Comparison of ENCODE assay signal across 14 cellular contexts in genomic region chr12:65495233-65495632, GRCh38.
DNase-seq lines count a peak whose midpoint lies in the region; ATAC-seq and TF ChIP-seq lines count a peak whose summit lies in the region.
"Had no signal": no experiment of that assay in that cellular context is flagged by ENCODE, and none has a peak within 500 bp of the region (broad histone marks: within the 10 kb centered on the region; RNA-seq: fewer than 3 reads in every experiment).

No MANE protein-coding gene starts in this region.

- H3K4ac ChIP-seq in neuronal stem cell (ENCODE audit: low read length) = no peak overlapping the region

- H3K36me3 ChIP-seq in neuronal stem cell (replicated peaks in 1 of 2; ENCODE audit: control insufficient read depth in 2 of 2, insufficient read depth in 2 of 2, low read length in 2 of 2) = no peaks in the 10 kb centered on the region
- H3K36me3 ChIP-seq in Peyer's patch = no peaks in the 10 kb centered on the region

- H3K4me2 ChIP-seq in neuronal stem cell (ENCODE audit: insufficient read depth, low read length, poor library complexity, severe bottlenecking) = no peak overlapping the region

- no peak for TF ChIP-seq CTCF in NB4 (IDR thresholded peaks at IDR 0.05; ENCODE audit: low read depth, low read length)
- no peak for TF ChIP-seq CTCF in cardiac fibroblast (IDR thresholded peaks at IDR 0.05; ENCODE audit: low read depth, low read length)
- no peak for TF ChIP-seq CTCF in Peyer's patch (IDR thresholded peaks at IDR 0.05)

- H3K27me3 ChIP-seq in neuronal stem cell (ENCODE audit: control insufficient read depth in 3 of 3, insufficient read depth in 3 of 3, low read depth in 1 of 3, low read length in 3 of 3) (peaks cover 0 to 2% (median 0%) of the 10 kb centered on the region in 3 experiments), Peyer's patch (no peaks in the 10 kb centered on the region)

- H3K18ac ChIP-seq in neuronal stem cell (ENCODE audit: low read length) = peak overlapping the region; percentile 80

- H3K4me1 ChIP-seq in neuronal stem cell (ENCODE audit: control insufficient read depth in 2 of 2, insufficient read depth in 1 of 2, low read depth in 1 of 2, low read length in 2 of 2) (peaks cover 0 to 9% of the 10 kb centered on the region in 2 donors), Peyer's patch (no peaks in the 10 kb centered on the region)

- H3K4me3 ChIP-seq in NB4 (ENCODE audit: low read depth, low read length) (no peak overlapping the region), cardiac fibroblast (replicated peaks in 1 of 2; ENCODE audit: low read depth in 2 of 2, low read length in 2 of 2) (no peak overlapping the region), neuronal stem cell (ENCODE audit: low read length in 2 of 2) (peak overlapping the region in 1 of 2 donors; percentile 21), Peyer's patch (no peak overlapping the region)

- no peak overlapping the region for H4K91ac ChIP-seq in neuronal stem cell (ENCODE audit: low read depth, low read length, poor library complexity)

- no peak overlapping the region for H2BK15ac ChIP-seq in neuronal stem cell (ENCODE audit: low read length)

- H2AK5ac ChIP-seq in neuronal stem cell (ENCODE audit: low read depth, low read length) = no peak overlapping the region

- no peak overlapping the region for H4K8ac ChIP-seq in neuronal stem cell (ENCODE audit: low read depth, low read length)

- WGBS in neuronal stem cell (ENCODE audit: extremely low coverage in 2 of 2, insufficient read length in 2 of 2, insufficient replicate concordance in 1 of 2), 2 donors = no CpG with 5 or more reads among the region's 2 CpGs

- H2BK120ac ChIP-seq in neuronal stem cell (ENCODE audit: low read depth, low read length) = no peak overlapping the region

- H3K27ac ChIP-seq in neuronal stem cell (replicated peaks; ENCODE audit: low read length) (no peak overlapping the region), Peyer's patch (no peak overlapping the region)

- H3K14ac ChIP-seq in neuronal stem cell (ENCODE audit: low read length) = no peak overlapping the region

- H2AFZ ChIP-seq in neuronal stem cell (ENCODE audit: low read length) = no peak overlapping the region

- H3K9me3 ChIP-seq in neuronal stem cell (replicated peaks in 1 of 2; ENCODE audit: control insufficient read depth in 2 of 2, insufficient read depth in 1 of 2, low read depth in 1 of 2, low read length in 2 of 2) (no peaks in the 10 kb centered on the region), Peyer's patch (no peaks in the 10 kb centered on the region)

- ATAC-seq in HG02610 (IDR thresholded peaks at IDR 0.05; ENCODE audit: unreplicated experiment) = no peak
- ATAC-seq: activated naive CD8-positive, alpha-beta T cell treated with anti-CD3 and anti-CD28 coated beads, Interleukin-2, amount 50 U/mL, for 24 hours; T-helper 17 cell had no signal

- TF ChIP-seq POLR2A in NB4 (IDR thresholded peaks at IDR 0.05; ENCODE audit: extremely low read depth, insufficient read length) = no peak
- TF ChIP-seq POLR2A in Peyer's patch (IDR thresholded peaks at IDR 0.05) = no peak

- H2BK5ac ChIP-seq in neuronal stem cell (ENCODE audit: low read length) = no peak overlapping the region

- H3K9ac ChIP-seq in neuronal stem cell (ENCODE audit: low read depth, low read length, poor library complexity) = no peak overlapping the region

- H3K79me1 ChIP-seq in neuronal stem cell (ENCODE audit: low read depth, low read length) = no peaks in the 10 kb centered on the region

- H2BK12ac ChIP-seq in neuronal stem cell (ENCODE audit: low read length) = peak overlapping the region; percentile 25

- peak; percentile 46 for DNase-seq in ELF-1 (ENCODE audit: low read depth, low spot score)
- DNase-seq in NB4 (ENCODE audit: low read depth) = peak; percentile 14
- peak; percentile 20 to 75 for DNase-seq in cardiac fibroblast (ENCODE audit: low read depth in 2 of 2)
- no peak for DNase-seq in neuronal stem cell (ENCODE audit: low spot score)
- DNase-seq in cerebellar cortex (ENCODE audit: low spot score) = no peak
- no peak for DNase-seq in NCI-H146 (lab: John Stamatoyannopoulos, UW)
- no peak for DNase-seq in Peyer's patch
- DNase-seq: activated CD8-positive, alpha-beta memory T cell treated with anti-CD3 and anti-CD28 coated beads for 24 hours; activated naive CD8-positive, alpha-beta T cell treated with anti-CD3 and anti-CD28 coated beads, Interleukin-2, amount 50 U/mL, for 24 hours; MM.1S; NCI-H526 treated with DMSO at 0.1 percent for 48 hours; stimulated activated CD4-positive, alpha-beta T cell treated with anti-CD3 and anti-CD28 coated beads, Interleukin-12 subunit alpha, Interleukin-12 subunit beta, amount 100 ng/mL, for 4 hours; T-helper 17 cell had no signal

- no peak overlapping the region for H3K23ac ChIP-seq in neuronal stem cell (ENCODE audit: low read depth, low read length, poor library complexity)

Comparison
In these comparisons a context has a peak if more than half of its experiments do, and no peak if none do; other contexts are left out.
1. DNase-seq: peak in ELF-1 (single experiment), NB4 (single experiment) and cardiac fibroblast (2 of 2); none in neuronal stem cell (single experiment), cerebellar cortex (single experiment), NCI-H146 (single experiment) and Peyer's patch (0 of 3).